ENCODE assay signal across 8 cellular contexts in the genomic region with DNA sequence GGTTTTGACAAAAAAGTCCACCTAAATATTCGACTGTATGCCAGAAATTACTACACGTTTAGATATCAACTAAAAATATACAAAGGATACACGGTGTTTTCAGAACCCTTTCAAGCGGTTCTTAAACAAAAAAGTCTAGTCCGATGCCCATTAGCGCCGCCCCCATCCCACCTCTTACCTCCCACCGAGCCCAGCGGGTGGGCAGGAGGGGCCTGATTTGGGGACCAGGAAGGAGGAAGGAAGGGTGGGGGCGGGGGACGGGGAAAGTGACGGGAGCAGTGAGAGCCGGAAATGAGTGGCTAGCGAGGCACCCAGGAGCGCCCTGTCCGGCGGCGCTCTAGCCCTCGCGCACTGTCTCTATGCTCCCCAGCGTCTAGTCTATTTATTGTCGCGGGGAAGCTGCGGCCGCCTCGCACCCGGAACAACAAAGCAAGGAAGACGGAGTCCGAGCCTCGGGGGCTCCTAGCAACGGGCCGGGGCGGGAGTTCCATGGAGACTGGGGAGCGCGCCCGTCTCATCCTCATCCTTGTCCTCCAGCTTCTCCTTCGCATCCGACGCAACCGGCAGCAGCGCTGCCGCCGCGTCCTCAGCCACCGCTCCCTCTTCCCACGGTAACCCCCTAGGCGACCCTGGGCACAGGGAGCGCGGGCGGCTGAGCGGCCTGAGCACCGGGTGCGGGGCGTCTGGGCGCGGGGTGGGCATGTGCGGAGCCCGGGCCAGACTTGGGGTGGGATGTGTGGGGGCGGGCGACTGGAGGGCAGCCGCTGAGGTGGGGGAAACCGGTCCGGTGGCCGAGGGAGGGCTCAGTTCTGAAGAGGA. TPM values are rescaled to one million over a fixed set of nuclear protein-coding genes. Genes with fewer than 3 reads are reported as not detected.
DNase-seq lines count a peak whose midpoint lies in the region; ATAC-seq, FAIRE-seq and TF ChIP-seq lines count a peak whose summit lies in the region.

TSS of gene TBPL1 (plus strand) at position 410 of the 819 bp plus-strand sequence. CDS start 26,902 bp downstream, outside the sequence.

- FAIRE-seq in kidney (lab: Jason Lieb, UNC) = no peak

- H3K4me3 ChIP-seq in kidney (ENCODE audit: low read length in 2 of 2) = peak within 1 kb of the TSS; percentile 98 to 100

- no peaks in the 10 kb centered on the region for H3K9me3 ChIP-seq in kidney (ENCODE audit: control insufficient read depth in 1 of 2, low read length in 2 of 2)

- peak; percentile 90 for ATAC-seq in HG03378 (IDR thresholded peaks at IDR 0.05; ENCODE audit: unreplicated experiment)

- H3K27ac ChIP-seq in kidney (ENCODE audit: low read depth in 2 of 2, low read length in 2 of 2) = peak within 1 kb of the TSS; percentile 93 to 99

- peak within 1 kb of the TSS; percentile 88 to 93 for H3K9ac ChIP-seq in kidney (ENCODE audit: low read length in 2 of 2)

- H3K36me3 ChIP-seq in kidney (ENCODE audit: control insufficient read depth in 1 of 2, insufficient read depth in 2 of 2, low read length in 2 of 2) = no peaks in the 10 kb centered on the region

- intact Hi-C loops in kidney (cut with DNase I) = no loop called here

- TF ChIP-seq POLR2A in GM19099 (IDR thresholded peaks at IDR 0.05; ENCODE audit: extremely low read depth, insufficient read length, low read depth) = peak; percentile 90

- peak; percentile 98 for DNase-seq in Ammon's horn (ENCODE audit: low spot score)
- peak; percentile 89 for DNase-seq in NCI-H446 treated with DMSO at 0.1 percent for 48 hours (lab: John Stamatoyannopoulos, UW)
- DNase-seq in activated CD4-positive, alpha-beta T cell treated with anti-CD3 and anti-CD28 coated beads for 1 hour = peak; percentile 84
- DNase-seq in cerebellar nuclear complex (lab: John Stamatoyannopoulos, UW) = peak; percentile 65 to 86
- DNase-seq in kidney = peak; percentile 98
- peak; percentile 79 to 87 for DNase-seq in stimulated activated CD4-positive, alpha-beta T cell treated with anti-CD3 and anti-CD28 coated beads, Interleukin-15, amount 100 ng/mL, for 1 hour (ENCODE audit: low read depth in 1 of 2, low spot score in 1 of 2)

- TF ChIP-seq CTCF in kidney (IDR thresholded peaks at IDR 0.05; ENCODE audit: borderline replicate concordance, extremely low read depth, insufficient read depth) = no peak

- peaks cover 13 to 18% of the 10 kb centered on the region in 2 donors for H3K4me1 ChIP-seq in kidney (ENCODE audit: control insufficient read depth in 1 of 2, insufficient read depth in 1 of 2, low read depth in 1 of 2, low read length in 2 of 2)

RNA-seq across cellular contexts. Expression of gene TBPL1, which starts in this region (rescaled TPM):
- total RNA-seq in kidney = 17.3 TPM
- 20.7 TPM for polyA plus RNA-seq in kidney (ENCODE audit: insufficient read depth, low read depth, low replicate concordance)

Comparison
In these comparisons a context has a peak if more than half of its experiments do, and no peak if none do; other contexts are left out.
1. Peak in every context shown above with its lines: DNase-seq, ATAC-seq, H3K4me3 ChIP-seq and H3K27ac ChIP-seq.